Comparison of ENCODE assay signal across 11 cellular contexts in the genomic region with DNA sequence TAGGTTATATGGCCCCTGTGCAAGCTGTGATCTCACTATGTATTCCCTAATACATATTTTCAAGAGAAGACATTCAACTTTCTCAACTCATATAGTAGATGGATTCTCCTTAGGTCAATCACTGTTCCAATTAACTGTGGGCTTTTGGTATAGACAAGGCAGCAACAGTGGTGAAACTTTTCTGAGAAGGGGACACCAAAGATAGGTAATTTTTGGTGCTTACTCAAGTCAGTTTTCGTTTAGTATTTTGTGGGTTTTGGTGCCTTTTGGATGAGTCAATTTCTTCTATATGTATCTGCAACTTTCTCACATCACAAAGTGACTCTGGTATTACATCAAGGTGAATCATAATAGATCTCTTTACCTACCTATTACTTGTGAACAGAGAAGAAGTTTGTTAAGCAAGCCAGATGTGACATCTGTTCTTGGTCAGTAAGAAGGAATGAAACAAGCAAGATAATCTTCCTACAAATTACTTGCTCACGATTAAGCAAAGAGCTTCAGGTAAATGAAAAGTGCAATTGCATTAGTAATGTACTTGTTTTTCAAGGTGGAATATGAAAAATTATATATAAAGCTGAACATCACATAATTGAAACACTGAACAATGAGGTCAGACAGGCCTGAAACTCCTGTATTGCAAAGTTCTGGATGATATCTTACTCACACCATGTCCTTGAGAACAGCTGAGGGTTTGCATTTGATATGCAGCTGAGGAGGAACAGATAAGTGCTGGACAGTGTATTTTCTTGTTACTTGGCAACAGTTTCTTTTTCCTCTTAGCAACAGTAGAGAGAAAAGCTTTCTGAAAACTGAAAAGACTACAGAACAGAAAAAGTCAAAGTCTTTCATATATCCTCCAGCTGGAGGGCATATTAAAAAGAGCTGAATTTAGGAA.
DNase-seq lines count a peak whose midpoint lies in the region; ATAC-seq, FAIRE-seq and TF ChIP-seq lines count a peak whose summit lies in the region.
"Had no signal": no experiment of that assay in that cellular context is flagged by ENCODE, and none has a peak within 500 bp of the region (broad histone marks: within the 10 kb centered on the region; RNA-seq: fewer than 3 reads in every experiment).

No MANE protein-coding gene starts in this region.

- TF ChIP-seq POLR2A in GM12878 (IDR thresholded peaks at IDR 0.05; ENCODE audit: low read depth, low read length), result no peak

- peaks cover 6% of the 10 kb centered on the region for H3K36me3 Mint-ChIP-seq in T-cell

- DNase-seq in AG10803 (ENCODE audit: low read depth) (peak; percentile 25), GM12878 (ENCODE audit: low read depth, low spot score) (no peak), kidney epithelial cell (ENCODE audit: low read depth) (peak; percentile 7), NCI-H1417 (lab: John Stamatoyannopoulos, UW) (no peak), superior temporal gyrus (ENCODE audit: extremely low spot score) (no peak), NCI-H82 treated with DMSO at 0.1 percent for 48 hours (lab: John Stamatoyannopoulos, UW; ENCODE audit: unreplicated experiment) (no peak), T-cell (no peak)
- DNase-seq: CD4-positive, alpha-beta T cell; substantia nigra had no signal

- in situ Hi-C loops in GM12878 (cut with MboI), result no loop called here

- CTCF ChIA-PET in GM12878 (lab: Yijun Ruan, JAX) (no interaction called here), T-cell (lab: Charles Lee) (interaction anchor here in 1 of 2 donors (0.7 kb wide), 1 partner anchor 43 kb away, joined by 3 read pairs; no protein-coding TSS in a partner anchor)

- no peaks in the 10 kb centered on the region for H3K79me2 ChIP-seq in GM12878 (ENCODE audit: control insufficient read depth, insufficient read depth, low read length)

- ATAC-seq in HG03159 (IDR thresholded peaks at IDR 0.05; ENCODE audit: unreplicated experiment), result peak; percentile 67
- ATAC-seq in GM12878, result peak; percentile 41
- no peak for ATAC-seq in T-cell (replicated peaks in 1 of 4)

- intact Hi-C loops in GM12878 (cut with micrococcal nuclease; ENCODE audit: unreplicated experiment), result no loop called here

- no peaks in the 10 kb centered on the region for H3K36me3 ChIP-seq in GM12878 (ENCODE audit: control insufficient read depth in 2 of 2, insufficient read depth in 2 of 2, low read length in 1 of 2)
- no peaks in the 10 kb centered on the region for H3K36me3 ChIP-seq in kidney epithelial cell (ENCODE audit: control insufficient read depth, insufficient read depth, low read length)

- RAD21 ChIA-PET in GM12878 (lab: Charles Lee; ENCODE audit: unreplicated experiment), result no interaction called here

- POLR2A ChIA-PET in GM12878 (lab: Charles Lee) (no interaction called here), T-cell (lab: Charles Lee) (no interaction called here)

- H3K9me3 Mint-ChIP-seq in T-cell, result peaks cover 3 to 7% (median 5%) of the 10 kb centered on the region in 3 donors

- H2AFZ ChIP-seq in GM12878 (ENCODE audit: control insufficient read depth, low read depth, low read length), result no peak overlapping the region

- H3K4me2 ChIP-seq in GM12878 (ENCODE audit: control insufficient read depth, insufficient read depth), result no peak overlapping the region

- no peak overlapping the region for H3K4me3 Mint-ChIP-seq in T-cell
- H3K4me3 Mint-ChIP-seq: CD4-positive, alpha-beta T cell; nephron had no signal

- no peaks in the 10 kb centered on the region for H3K27me3 Mint-ChIP-seq in T-cell
- H3K27me3 Mint-ChIP-seq: CD4-positive, alpha-beta T cell had no signal

- TF ChIP-seq CTCF in AG10803 (conservative IDR thresholded peaks at IDR 0.05; ENCODE audit: low read length) (no peak), GM12878 (IDR thresholded peaks at IDR 0.05 in 2 of 3, conservative IDR thresholded peaks at IDR 0.05 in 1 of 3; ENCODE audit: control insufficient read depth in 2 of 3, extremely low read depth in 1 of 3, insufficient read depth in 1 of 3, low read depth in 3 of 3, low read length in 3 of 3) (no peak), kidney epithelial cell (IDR thresholded peaks at IDR 0.05; ENCODE audit: insufficient read depth, low read length, poor library complexity, severe bottlenecking) (no peak)

- FAIRE-seq in GM12878 (lab: Jason Lieb, UNC), result no peak

- no peaks in the 10 kb centered on the region for H3K4me1 Mint-ChIP-seq in T-cell

- no peaks in the 10 kb centered on the region for H3K9me3 ChIP-seq in GM12878 (replicated peaks; ENCODE audit: control insufficient read depth, insufficient read depth, low read length)

- H3K27ac Mint-ChIP-seq in T-cell, result no peak overlapping the region
- H3K27ac Mint-ChIP-seq: CD4-positive, alpha-beta T cell; nephron had no signal

- H3K27ac ChIP-seq in GM12878 (ENCODE audit: control insufficient read depth, insufficient read depth), result no peak overlapping the region

- TF ChIP-seq EP300 in GM12878 (IDR thresholded peaks at IDR 0.05; ENCODE audit: borderline replicate concordance in 1 of 2, control insufficient read depth in 1 of 2, low read depth in 2 of 2, low read length in 2 of 2), result no peak

- H4K20me1 ChIP-seq in GM12878 (ENCODE audit: control insufficient read depth, insufficient read depth), result no peaks in the 10 kb centered on the region

- TF ChIP-seq RAD21 in GM12878 (IDR thresholded peaks at IDR 0.05; ENCODE audit: insufficient read depth, low read depth, low read length), result no peak

- H3K4me3 ChIP-seq in AG10803 (ENCODE audit: low read length), result no peak overlapping the region
- no peak overlapping the region for H3K4me3 ChIP-seq in GM12878
- H3K4me3 ChIP-seq in kidney epithelial cell (ENCODE audit: low read depth, low read length), result no peak overlapping the region

- WGBS in GM12878 (ENCODE audit: insufficient coverage, insufficient replicate concordance, low lambda C conversion rate, missing lambda C conversion rate), result 0% methylated on average over 2 of the region's 2 CpGs

- H3K27me3 ChIP-seq in GM12878 (replicated peaks in 1 of 2; ENCODE audit: control insufficient read depth in 2 of 2, insufficient read depth in 2 of 2, low read length in 1 of 2) (no peaks in the 10 kb centered on the region), kidney epithelial cell (ENCODE audit: control insufficient read depth, insufficient read depth, low read length) (no peaks in the 10 kb centered on the region)

- H3K4me1 ChIP-seq in GM12878 (ENCODE audit: control insufficient read depth, insufficient read depth, low read length), result no peaks in the 10 kb centered on the region

- H3K9ac ChIP-seq in GM12878 (ENCODE audit: control insufficient read depth, insufficient read depth, low read length), result no peak overlapping the region

- BruUV-seq in GM12878 (replicated peaks; lab: Mats Ljungman, UMichigan), result no TSS peak

- SMC1A ChIA-PET in GM12878 (lab: Charles Lee; ENCODE audit: uncharacterized antibody, unreplicated experiment), result no interaction called here

TF ChIP-seq in GM12878, 131 proteins besides CTCF, POLR2A, EP300 and RAD21:
- TF ChIP-seq, protein P1, sequence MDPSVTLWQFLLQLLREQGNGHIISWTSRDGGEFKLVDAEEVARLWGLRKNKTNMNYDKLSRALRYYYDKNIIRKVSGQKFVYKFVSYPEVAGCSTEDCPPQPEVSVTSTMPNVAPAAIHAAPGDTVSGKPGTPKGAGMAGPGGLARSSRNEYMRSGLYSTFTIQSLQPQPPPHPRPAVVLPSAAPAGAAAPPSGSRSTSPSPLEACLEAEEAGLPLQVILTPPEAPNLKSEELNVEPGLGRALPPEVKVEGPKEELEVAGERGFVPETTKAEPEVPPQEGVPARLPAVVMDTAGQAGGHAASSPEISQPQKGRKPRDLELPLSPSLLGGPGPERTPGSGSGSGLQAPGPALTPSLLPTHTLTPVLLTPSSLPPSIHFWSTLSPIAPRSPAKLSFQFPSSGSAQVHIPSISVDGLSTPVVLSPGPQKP (IDR thresholded peaks at IDR 0.05; ENCODE audit: low read depth, low read length), result no peak
- TF ChIP-seq KDM1A (IDR thresholded peaks at IDR 0.05; ENCODE audit: borderline replicate concordance), result no peak

Comparison
In these comparisons a context has a peak if more than half of its experiments do, and no peak if none do; other contexts are left out.
1. DNase-seq: peak in AG10803 (single experiment) and kidney epithelial cell (single experiment); none in GM12878 (single experiment), NCI-H1417 (0 of 3), superior temporal gyrus (single experiment), NCI-H82 treated with DMSO at 0.1 percent for 48 hours (single experiment) and T-cell (0 of 34).
2. ATAC-seq: peak in HG03159 (single experiment) and GM12878 (single experiment); none in T-cell (0 of 4).